ENCODE assay signal across 1 cellular context in genomic region chr5:124034963-124035362, GRCh38.
TF ChIP-seq lines count a peak whose summit lies in the region.

No MANE protein-coding gene starts in this region.

TF ChIP-seq in GM12878, 131 proteins besides CTCF, POLR2A, EP300 and RAD21 (continued from another document):
- 0 out of 2 replicates have a peak, but pooled peaks have one; percentile 35 for TF ChIP-seq CBFB (IDR thresholded peaks at IDR 0.05; ENCODE audit: low read depth)
- no peak for TF ChIP-seq TARDBP (IDR thresholded peaks at IDR 0.05; ENCODE audit: borderline replicate concordance)
- TF ChIP-seq KLF5 (IDR thresholded peaks at IDR 0.05; ENCODE audit: partially characterized antibody), result no peak
- no peak for TF ChIP-seq FOXK2 (IDR thresholded peaks at IDR 0.05)
- peak; percentile 76 for TF ChIP-seq ATF2 (IDR thresholded peaks at IDR 0.05; ENCODE audit: low read length)
- no peak for TF ChIP-seq KAT2A (conservative IDR thresholded peaks at IDR 0.05; ENCODE audit: control insufficient read depth, low read depth, low read length)
